8 cellular contexts compared by ENCODE assay signal in genomic region chr5:1521671-1522600, GRCh38. TPM values are rescaled to one million over a fixed set of nuclear protein-coding genes. Genes with fewer than 3 reads are reported as not detected.
DNase-seq lines count a peak whose midpoint lies in the region; ATAC-seq and TF ChIP-seq lines count a peak whose summit lies in the region.

No MANE protein-coding gene starts in this region.

- H3K36me3 ChIP-seq in HUES64 (ENCODE audit: insufficient read depth, low read length) (peaks cover 44% of the 10 kb centered on the region), iPS DF 6.9 (ENCODE audit: control insufficient read depth, insufficient read depth, low read length) (0 out of 2 replicates have a peak, but pooled peaks cover 4% of the 10 kb centered on the region), spleen (peaks cover 0 to 49% (median 26%) of the 10 kb centered on the region in 6 donors)

- peak overlapping the region; percentile 47 to 71 for H3K27ac Mint-ChIP-seq in activated naive CD4-positive, alpha-beta T cell treated with anti-CD3 and anti-CD28 coated beads, Interleukin-2, amount 50 U/mL, for 72 hours

- H3K27ac ChIP-seq in HUES64 (ENCODE audit: low read depth, low read length) (no peak overlapping the region), iPS DF 6.9 (ENCODE audit: low read length) (no peak overlapping the region), spleen (peak overlapping the region; percentile 53 to 99 (median 97))

- 19% methylated on average over 28 of the region's 28 CpGs for WGBS in HUES64
- no CpG with 5 or more reads among the region's 28 CpGs for WGBS in iPS DF 6.9 (ENCODE audit: insufficient coverage, insufficient read length)
- 58 to 71% (median 61%) methylated on average over 16 to 28 of the region's 28 CpGs for WGBS in spleen, 5 donors

- TF ChIP-seq POLR2A in spleen (IDR thresholded peaks at IDR 0.05): no peak

- H3K4me1 ChIP-seq in HUES64 (ENCODE audit: insufficient read depth, low read length) (peaks cover 23% of the 10 kb centered on the region), iPS DF 6.9 (ENCODE audit: control insufficient read depth, insufficient read depth, low read length) (peaks cover 12% of the 10 kb centered on the region), spleen (peaks cover 33 to 81% (median 76%) of the 10 kb centered on the region in 6 donors)

- peaks cover 6 to 7% of the 10 kb centered on the region in 2 donors for H3K36me3 Mint-ChIP-seq in activated naive CD4-positive, alpha-beta T cell treated with anti-CD3 and anti-CD28 coated beads, Interleukin-2, amount 50 U/mL, for 72 hours

- no peaks in the 10 kb centered on the region for H3K9me3 ChIP-seq in HUES64 (ENCODE audit: insufficient read depth, low read depth, low read length)
- no peaks in the 10 kb centered on the region for H3K9me3 ChIP-seq in iPS DF 6.9 (ENCODE audit: control insufficient read depth, insufficient read depth, low read length)
- H3K9me3 ChIP-seq in spleen: no peaks in the 10 kb centered on the region

- intact Hi-C loops in spleen (cut with DNase I; ENCODE audit: low total_unique reads): no loop called here

- H3K4me3 ChIP-seq in HUES64 (ENCODE audit: low read length) (peak overlapping the region; percentile 77), iPS DF 6.9 (ENCODE audit: low read length) (peak overlapping the region; percentile 91), spleen (peak overlapping the region; percentile 64 to 95 (median 84))

- H3K27me3 ChIP-seq in HUES64 (ENCODE audit: insufficient read depth, low read length) (no peaks in the 10 kb centered on the region), iPS DF 6.9 (ENCODE audit: control insufficient read depth, insufficient read depth, low read length) (no peaks in the 10 kb centered on the region), spleen (replicated peaks in 1 of 7) (no peaks in the 10 kb centered on the region)

- no peaks in the 10 kb centered on the region for H3K9me3 Mint-ChIP-seq in activated naive CD4-positive, alpha-beta T cell treated with anti-CD3 and anti-CD28 coated beads, Interleukin-2, amount 50 U/mL, for 72 hours

- TF ChIP-seq CTCF in spleen (IDR thresholded peaks at IDR 0.05 in 8 of 11, conservative IDR thresholded peaks at IDR 0.05 in 3 of 11): no peak

- peak overlapping the region; percentile 76 for H3K9ac ChIP-seq in HUES64 (ENCODE audit: low read depth, low read length)

- peak; percentile 76 for DNase-seq in COLO668 (lab: John Stamatoyannopoulos, UW; ENCODE audit: unreplicated experiment)
- peak in 1 of 2 donors; percentile 52 for DNase-seq in activated naive CD4-positive, alpha-beta T cell treated with anti-CD3 and anti-CD28 coated beads, Interleukin-2, amount 50 U/mL, for 72 hours (ENCODE audit: low spot score in 2 of 2)
- no peak for DNase-seq in iPS DF 6.9 (ENCODE audit: low read depth, low spot score)
- DNase-seq in spleen: peak; percentile 83
- DNase-seq in superior temporal gyrus (ENCODE audit: extremely low spot score): no peak
- DNase-seq in germinal center (ENCODE audit: low spot score): no peak

- no peak for ATAC-seq in activated naive CD4-positive, alpha-beta T cell treated with anti-CD3 and anti-CD28 coated beads, Interleukin-2, amount 50 U/mL, for 72 hours
- no peak for ATAC-seq in GM18511 (IDR thresholded peaks at IDR 0.05; ENCODE audit: unreplicated experiment)

RNA-seq across cellular contexts. Expression of gene LPCAT1, which starts 1.8 kb away (rescaled TPM):
- 104 TPM for polyA plus RNA-seq in HUES64 (2013, experiment 1 of 2)
- 105 TPM for polyA plus RNA-seq in HUES64 (2013, experiment 2 of 2)
- 10 to 100 TPM; 29.2 to 37.6 TPM for total RNA-seq in activated naive CD4-positive, alpha-beta T cell treated with anti-CD3 and anti-CD28 coated beads, Interleukin-2, amount 50 U/mL, for 72 hours
- total RNA-seq in spleen: 100 to 1,000 TPM; 126 to 322 (median 223) TPM
- 100 to 1,000 TPM in 1 of 3 donors, 10 to 100 TPM in 2; 52.2 to 123 (median 94.8) TPM for polyA plus RNA-seq in spleen

Comparison
In these comparisons a context has a peak if more than half of its experiments do, and no peak if none do; other contexts are left out.
1. DNase-seq: peak in COLO668 (single experiment) and spleen (single experiment); none in iPS DF 6.9 (single experiment), superior temporal gyrus (single experiment) and germinal center (single experiment).
2. H3K27ac ChIP-seq: peak in spleen (8 of 8); none in HUES64 (single experiment) and iPS DF 6.9 (single experiment).
3. Peak in every context shown above with its lines, with median percentiles within 50 percentile points of each other: H3K4me3 ChIP-seq.